ENCODE assay signal across 2 cellular contexts in genomic region chr17:13812350-13812749, GRCh38.
TF ChIP-seq lines count a peak whose summit lies in the region.

No MANE protein-coding gene starts in this region.

TF ChIP-seq in liver, 16 proteins besides CTCF, POLR2A, EP300 and RAD21 (continued from another document):
- TF ChIP-seq REST (IDR thresholded peaks at IDR 0.05) (no peak), SP1 (IDR thresholded peaks at IDR 0.05) (no peak), FOXA2 (IDR thresholded peaks at IDR 0.05) (no peak), GABPA (IDR thresholded peaks at IDR 0.05 in 1 of 2, conservative IDR thresholded peaks at IDR 0.05 in 1 of 2) (no peak), ATF3 (IDR thresholded peaks at IDR 0.05) (no peak), FOXA1 (IDR thresholded peaks at IDR 0.05) (no peak)
TF ChIP-seq in liver: peak in this region for 2.

TF ChIP-seq in HepG2, 621 proteins besides CTCF, POLR2A, EP300 and RAD21 (continued from another document):
- TF ChIP-seq ZNF318 (CRISPR knock-in tag; IDR thresholded peaks at IDR 0.05) = no peak
- no peak for TF ChIP-seq PAXIP1 (CRISPR knock-in tag; conservative IDR thresholded peaks at IDR 0.05)
- TF ChIP-seq HNF1A (IDR thresholded peaks at IDR 0.05; ENCODE audit: low read depth) = no peak
- no peak for TF ChIP-seq HNF1A (CRISPR knock-in tag; IDR thresholded peaks at IDR 0.05; ENCODE audit: borderline replicate concordance)
- no peak for TF ChIP-seq NFE2 (CRISPR knock-in tag; IDR thresholded peaks at IDR 0.05)
- TF ChIP-seq YEATS4 (CRISPR knock-in tag; IDR thresholded peaks at IDR 0.05; ENCODE audit: borderline replicate concordance) = no peak
